In the genomic region with DNA sequence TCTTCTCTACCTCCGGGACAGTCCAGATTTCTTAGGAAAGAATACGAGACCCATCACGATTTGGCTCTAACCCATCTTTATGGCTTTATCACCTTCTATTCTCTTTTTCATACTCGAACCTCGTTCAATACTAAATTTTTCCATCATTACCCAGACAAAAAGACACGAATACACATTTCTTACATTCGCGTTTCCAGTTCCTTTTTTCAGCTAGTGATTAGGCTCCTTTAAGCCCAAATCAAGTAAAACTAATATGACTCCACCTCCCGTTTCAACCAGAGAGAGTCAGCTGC, we compare ENCODE assay signal across 1 cellular context.
TF ChIP-seq lines count a peak whose summit lies in the region.

No MANE protein-coding gene starts in this region.

TF ChIP-seq in WTC11, 78 proteins besides CTCF, POLR2A, EP300 and RAD21 (continued from another document):
- no peak for TF ChIP-seq ZNF232 (CRISPR knock-in tag; IDR thresholded peaks at IDR 0.05)
- no peak for TF ChIP-seq GRHL2 (CRISPR knock-in tag; IDR thresholded peaks at IDR 0.05; ENCODE audit: insufficient replicate concordance, severe bottlenecking)
- TF ChIP-seq MYBL2 (CRISPR knock-in tag; IDR thresholded peaks at IDR 0.05) = no peak; the same call in 1 of the 2 replicates
- no peak for TF ChIP-seq PRRX2 (CRISPR knock-in tag; IDR thresholded peaks at IDR 0.05)
- TF ChIP-seq, protein P1, sequence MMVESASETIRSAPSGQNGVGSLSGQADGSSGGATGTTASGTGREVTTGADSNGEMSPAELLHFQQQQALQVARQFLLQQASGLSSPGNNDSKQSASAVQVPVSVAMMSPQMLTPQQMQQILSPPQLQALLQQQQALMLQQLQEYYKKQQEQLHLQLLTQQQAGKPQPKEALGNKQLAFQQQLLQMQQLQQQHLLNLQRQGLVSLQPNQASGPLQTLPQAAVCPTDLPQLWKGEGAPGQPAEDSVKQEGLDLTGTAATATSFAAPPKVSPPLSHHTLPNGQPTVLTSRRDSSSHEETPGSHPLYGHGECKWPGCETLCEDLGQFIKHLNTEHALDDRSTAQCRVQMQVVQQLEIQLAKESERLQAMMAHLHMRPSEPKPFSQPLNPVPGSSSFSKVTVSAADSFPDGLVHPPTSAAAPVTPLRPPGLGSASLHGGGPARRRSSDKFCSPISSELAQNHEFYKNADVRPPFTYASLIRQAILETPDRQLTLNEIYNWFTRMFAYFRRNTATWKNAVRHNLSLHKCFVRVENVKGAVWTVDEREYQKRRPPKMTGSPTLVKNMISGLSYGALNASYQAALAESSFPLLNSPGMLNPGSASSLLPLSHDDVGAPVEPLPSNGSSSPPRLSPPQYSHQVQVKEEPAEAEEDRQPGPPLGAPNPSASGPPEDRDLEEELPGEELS (CRISPR knock-in tag; IDR thresholded peaks at IDR 0.05) = no peak
- no peak for TF ChIP-seq NR3C1 (CRISPR knock-in tag; conservative IDR thresholded peaks at IDR 0.05; ENCODE audit: low read depth)
- no peak for TF ChIP-seq HMGA2 (CRISPR knock-in tag; IDR thresholded peaks at IDR 0.05)
- TF ChIP-seq SMAD3 (CRISPR knock-in tag; IDR thresholded peaks at IDR 0.05; ENCODE audit: borderline replicate concordance) = no peak
